12 cellular contexts compared by ENCODE assay signal in the genomic region with DNA sequence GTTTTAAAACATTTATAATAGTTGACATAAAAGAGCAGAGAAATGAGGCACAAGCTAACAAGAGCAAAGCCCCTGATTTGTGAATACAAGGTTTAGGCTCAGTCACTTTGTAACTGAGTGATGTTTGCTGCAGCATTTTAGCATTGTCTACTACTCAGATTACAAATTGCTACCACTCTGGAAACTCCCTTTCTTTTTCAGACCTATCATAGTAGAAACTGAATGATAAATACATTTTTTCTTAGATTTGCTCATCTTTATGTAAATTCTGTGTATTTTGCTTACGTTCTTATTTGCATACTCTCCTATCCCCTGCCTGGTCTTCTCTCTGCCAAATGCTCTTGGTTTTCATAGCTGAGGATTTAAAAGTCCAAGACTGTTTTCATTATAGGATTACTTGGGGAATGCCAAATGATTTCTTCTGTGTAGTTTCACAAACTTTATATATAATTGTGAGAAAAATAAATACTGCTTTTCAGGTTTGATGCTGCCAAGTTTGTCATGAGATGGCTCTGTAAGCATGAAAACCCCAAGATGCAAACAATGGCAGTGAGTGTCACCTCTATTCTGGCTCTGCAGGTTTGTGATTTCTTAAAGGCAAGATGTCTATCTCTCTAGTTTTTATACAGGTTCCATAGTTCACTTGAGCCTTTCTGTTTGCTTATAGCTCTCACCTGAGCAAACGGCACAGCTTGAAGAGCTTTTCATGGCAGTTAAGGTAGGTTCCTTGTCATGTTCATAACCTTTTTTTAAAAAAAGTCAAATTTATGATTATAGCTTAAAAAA. TPM values are rescaled to one million over a fixed set of nuclear protein-coding genes. Genes with fewer than 3 reads are reported as not detected.
A peak's percentile ranks its signal among the peaks of the same experiment; 100 is the strongest.
DNase-seq lines count a peak whose midpoint lies in the region; ATAC-seq, FAIRE-seq and TF ChIP-seq lines count a peak whose summit lies in the region.
"Had no signal": no experiment of that assay in that cellular context is flagged by ENCODE, and none has a peak within 500 bp of the region (broad histone marks: within the 10 kb centered on the region; RNA-seq: fewer than 3 reads in every experiment).

No MANE protein-coding gene starts in this region.

- H3K27ac Mint-ChIP-seq in glutamatergic neuron (ENCODE audit: unreplicated experiment), result no peak overlapping the region
- H3K27ac Mint-ChIP-seq in CD4-positive, alpha-beta memory T cell, result no peak overlapping the region

- H3K27me3 Mint-ChIP-seq in glutamatergic neuron (ENCODE audit: unreplicated experiment), result no peaks in the 10 kb centered on the region
- peaks cover 3% of the 10 kb centered on the region in 2 donors for H3K27me3 Mint-ChIP-seq in CD4-positive, alpha-beta memory T cell

- DNase-seq in iris pigment epithelial cell (ENCODE audit: low read depth) (peak; percentile 33), frontal cortex (ENCODE audit: low spot score in 2 of 2) (no peak), glutamatergic neuron (no peak), anterior cingulate cortex (lab: John Stamatoyannopoulos, UW) (no peak)
- DNase-seq in CD4-positive, alpha-beta memory T cell, result no peak
- DNase-seq: GDM1, ovary, SHP77 had no signal

- no peaks in the 10 kb centered on the region for H3K27me3 ChIP-seq in CD4-positive, alpha-beta memory T cell (ENCODE audit: insufficient read depth, low read length)
- H3K27me3 ChIP-seq: ovary had no signal

- ATAC-seq in GM18873 (IDR thresholded peaks at IDR 0.05; ENCODE audit: low FRiP score, unreplicated experiment), result peak; percentile 87
- peak; percentile 83 for ATAC-seq in GM21526 (IDR thresholded peaks at IDR 0.05; ENCODE audit: low FRiP score, unreplicated experiment)
- ATAC-seq in HG03342 (IDR thresholded peaks at IDR 0.05; ENCODE audit: unreplicated experiment), result peak; percentile 95
- ATAC-seq: K562 had no signal

- H3K36me3 Mint-ChIP-seq in glutamatergic neuron (ENCODE audit: unreplicated experiment), result peaks cover 6% of the 10 kb centered on the region
- H3K36me3 Mint-ChIP-seq in CD4-positive, alpha-beta memory T cell, result no peaks in the 10 kb centered on the region

- H3K4me3 ChIP-seq in CD4-positive, alpha-beta memory T cell (ENCODE audit: low read length in 2 of 2), result no peak overlapping the region
- H3K4me3 ChIP-seq: K562, ovary had no signal

- POLR2A ChIA-PET in CD4-positive, alpha-beta memory T cell (lab: Charles Lee; ENCODE audit: partially characterized antibody), result no interaction called here

- H3K4me1 ChIP-seq in CD4-positive, alpha-beta memory T cell (ENCODE audit: insufficient read depth, low read length), result no peaks in the 10 kb centered on the region

- no peak for TF ChIP-seq CTCF in glutamatergic neuron (IDR thresholded peaks at IDR 0.05; ENCODE audit: partially characterized antibody, unreplicated experiment)

- intact Hi-C loops in CD4-positive, alpha-beta memory T cell (cut with micrococcal nuclease), result no loop called here

- H3K4me3 Mint-ChIP-seq in glutamatergic neuron (ENCODE audit: unreplicated experiment), result no peak overlapping the region
- H3K4me3 Mint-ChIP-seq in CD4-positive, alpha-beta memory T cell, result no peak overlapping the region

- CTCF ChIA-PET in CD4-positive, alpha-beta memory T cell (lab: Charles Lee; ENCODE audit: partially characterized antibody), result no interaction called here

- H3K9me3 ChIP-seq in CD4-positive, alpha-beta memory T cell (ENCODE audit: control insufficient read depth in 1 of 2, low read length in 2 of 2), result no peaks in the 10 kb centered on the region
- H3K9me3 ChIP-seq: ovary had no signal

- H3K4me1 Mint-ChIP-seq in glutamatergic neuron (ENCODE audit: low read depth, unreplicated experiment), result no peaks in the 10 kb centered on the region
- no peaks in the 10 kb centered on the region for H3K4me1 Mint-ChIP-seq in CD4-positive, alpha-beta memory T cell

- H3K9me3 Mint-ChIP-seq in glutamatergic neuron (ENCODE audit: unreplicated experiment), result no peaks in the 10 kb centered on the region
- no peaks in the 10 kb centered on the region for H3K9me3 Mint-ChIP-seq in CD4-positive, alpha-beta memory T cell

- H3K27ac ChIP-seq in CD4-positive, alpha-beta memory T cell (ENCODE audit: low read depth, low read length), result no peak overlapping the region
- H3K27ac ChIP-seq: ovary had no signal

- FAIRE-seq in frontal cortex (lab: Jason Lieb, UNC), result no peak
- FAIRE-seq: K562 had no signal

- H3K36me3 ChIP-seq in CD4-positive, alpha-beta memory T cell (ENCODE audit: insufficient read depth, low read length), result no peaks in the 10 kb centered on the region
- H3K36me3 ChIP-seq: ovary had no signal

RNA-seq across cellular contexts. Expression of a gene that starts 24.7 kb away (rescaled TPM):
- total RNA-seq in frontal cortex (0.41 TPM), glutamatergic neuron (ENCODE audit: unreplicated experiment) (0.59 TPM)
- total RNA-seq in CD4-positive, alpha-beta memory T cell, result not detected
- under 1 TPM in 1 of 2 donors, not detected in 1; 0.03 TPM for polyA plus RNA-seq in CD4-positive, alpha-beta memory T cell

RNA-seq across cellular contexts. Expression of a gene that starts 54.3 kb away (rescaled TPM):
- total RNA-seq in frontal cortex (4.1 TPM), glutamatergic neuron (ENCODE audit: unreplicated experiment) (32.4 TPM)
- 100 to 1,000 TPM; 164 to 179 TPM for total RNA-seq in CD4-positive, alpha-beta memory T cell
- polyA plus RNA-seq in CD4-positive, alpha-beta memory T cell, result 10 to 100 TPM; 23.4 to 44.8 TPM

RNA-seq across cellular contexts. Expression of a gene that starts 59.8 kb away (rescaled TPM):
- total RNA-seq in frontal cortex (57.5 TPM), glutamatergic neuron (ENCODE audit: unreplicated experiment) (57.5 TPM)
- total RNA-seq in CD4-positive, alpha-beta memory T cell, result 10 to 100 TPM; 49.7 to 52.1 TPM
- polyA plus RNA-seq in CD4-positive, alpha-beta memory T cell, result 100 to 1,000 TPM; 145 to 260 TPM
